ENCODE assay signal across 22 cellular contexts in genomic region chr12:93518725-93519124, GRCh38. TPM values are rescaled to one million over a fixed set of nuclear protein-coding genes. Genes with fewer than 3 reads are reported as not detected.
DNase-seq lines count a peak whose midpoint lies in the region; ATAC-seq and TF ChIP-seq lines count a peak whose summit lies in the region.
"Had no signal": no experiment of that assay in that cellular context is flagged by ENCODE, and none has a peak within 500 bp of the region (broad histone marks: within the 10 kb centered on the region; RNA-seq: fewer than 3 reads in every experiment).

No MANE protein-coding gene starts in this region.

- H3K4me1 ChIP-seq in GM23248 (ENCODE audit: insufficient read depth): peaks cover 15% of the 10 kb centered on the region; the same call in 1 of the 2 replicates
- H3K4me1 ChIP-seq: BLaER1, colonic mucosa, Peyer's patch had no signal

- no peak for TF ChIP-seq CTCF in retinal pigment epithelial cell (conservative IDR thresholded peaks at IDR 0.05; ENCODE audit: low read depth, low read length)

- no peaks in the 10 kb centered on the region for H3K9me2 ChIP-seq in GM23248 (ENCODE audit: insufficient read depth)

- DNase-seq in GM23248 (peak; percentile 58), RPMI7951 (ENCODE audit: low read depth) (peak; percentile 56), fibroblast of gingiva (ENCODE audit: low read depth) (peak; percentile 42), retinal pigment epithelial cell (ENCODE audit: low read depth) (peak; percentile 49), kidney glomerular epithelial cell (lab: John Stamatoyannopoulos, UW) (no peak), amniotic stem cell (lab: John Stamatoyannopoulos, UW) (no peak)
- DNase-seq: activated B cell treated with CpG ODN at 0.5 μM for 24 hours; activated CD8-positive, alpha-beta memory T cell treated with anti-CD3 and anti-CD28 coated beads for 24 hours; activated naive CD8-positive, alpha-beta T cell treated with anti-CD3 and anti-CD28 coated beads, Interleukin-2, amount 50 U/mL, for 24 hours; colonic mucosa; kidney; NCI-H1092; NCI-H2107; NCI-H69; Peyer's patch; sigmoid colon; stimulated activated CD4-positive, alpha-beta T cell treated with anti-CD3 and anti-CD28 coated beads, Interleukin-4, amount 100 ng/mL, for 24 hours; stimulated activated CD8-positive, alpha-beta memory T cell treated with anti-CD3 and anti-CD28 coated beads, Interleukin-4, amount 100 ng/mL, for 48 hours had no signal

- H4K20me1 ChIP-seq in GM23248 (ENCODE audit: insufficient read depth): no peaks in the 10 kb centered on the region
- H4K20me1 ChIP-seq: BLaER1 had no signal

- no peak overlapping the region for H3K27ac ChIP-seq in GM23248
- H3K27ac ChIP-seq: BLaER1, colonic mucosa, epithelial cell of prostate, neutrophil, Peyer's patch, sigmoid colon had no signal

- H3K9me3 ChIP-seq in GM23248 (ENCODE audit: low read depth): no peaks in the 10 kb centered on the region
- H3K9me3 ChIP-seq: BLaER1, colonic mucosa, neutrophil, Peyer's patch, sigmoid colon had no signal

- no peak overlapping the region for H3K9ac ChIP-seq in GM23248
- H3K9ac ChIP-seq: BLaER1 had no signal

- no peak for ATAC-seq in HG03025 (IDR thresholded peaks at IDR 0.05; ENCODE audit: low FRiP score, unreplicated experiment)
- ATAC-seq: activated naive CD8-positive, alpha-beta T cell treated with anti-CD3 and anti-CD28 coated beads, Interleukin-2, amount 50 U/mL, for 24 hours had no signal

- H3K4me3 ChIP-seq in GM23248: no peak overlapping the region
- H3K4me3 ChIP-seq in retinal pigment epithelial cell (ENCODE audit: low read length): no peak overlapping the region
- H3K4me3 ChIP-seq: BLaER1, colonic mucosa, Peyer's patch, sigmoid colon had no signal

- H3K27me3 ChIP-seq in GM23248 (replicated peaks; ENCODE audit: insufficient read depth): no peaks in the 10 kb centered on the region
- H3K27me3 ChIP-seq: BLaER1, colonic mucosa, neutrophil, Peyer's patch, sigmoid colon had no signal

- no peak overlapping the region for H3K4me2 ChIP-seq in GM23248 (ENCODE audit: unreplicated experiment)
- H3K4me2 ChIP-seq: BLaER1 had no signal

- H3F3A ChIP-seq in GM23248 (ENCODE audit: insufficient read depth): peaks cover 10% of the 10 kb centered on the region

- no peaks in the 10 kb centered on the region for H3K79me2 ChIP-seq in GM23248 (ENCODE audit: insufficient read depth)

- in situ Hi-C loops in GM23248 (cut with MboI): no loop called here

- H2AFZ ChIP-seq in GM23248: no peak overlapping the region

- 79 to 82% methylated on average over 5 of the region's 5 CpGs for WGBS in GM23248 (ENCODE audit: low coverage in 1 of 2, low lambda C conversion rate in 2 of 2, missing lambda C conversion rate in 2 of 2), 2 experiments

- no peaks in the 10 kb centered on the region for H3K36me3 ChIP-seq in GM23248 (ENCODE audit: low read depth)
- H3K36me3 ChIP-seq: BLaER1, colonic mucosa, neutrophil, Peyer's patch, sigmoid colon had no signal

RNA-seq across cellular contexts. Expression of gene MRPL42, which starts 51.4 kb away (rescaled TPM):
- total RNA-seq in GM23248 (2014; rRNA removed; shearing (Covaris generic)): 69.2 and 75.0 TPM in 2 replicates
- 87.2 and 91.5 TPM in 2 replicates for polyA plus RNA-seq in GM23248 (2016; fragmentation: Nextera tagmentation; extraction: Ambion mirVana)
- total RNA-seq in RPMI7951 (2014; rRNA removed; shearing (Covaris generic)): 89.8 and 127 TPM in 2 replicates

RNA-seq across cellular contexts. Expression of gene SOCS2, which starts 53.8 kb away (rescaled TPM):
- total RNA-seq in GM23248 (2014; rRNA removed; shearing (Covaris generic)): 72.6 and 80.2 TPM in 2 replicates
- 52.4 and 52.8 TPM in 2 replicates for polyA plus RNA-seq in GM23248 (2016; fragmentation: Nextera tagmentation; extraction: Ambion mirVana)
- 7.3 and 9.5 TPM in 2 replicates for total RNA-seq in RPMI7951 (2014; rRNA removed; shearing (Covaris generic))

Comparison
In these comparisons a context has a peak if more than half of its experiments do, and no peak if none do; other contexts are left out.
1. DNase-seq: peak in GM23248 (single experiment), RPMI7951 (single experiment), fibroblast of gingiva (single experiment) and retinal pigment epithelial cell (single experiment); none in kidney glomerular epithelial cell (single experiment) and amniotic stem cell (single experiment).